In genomic region chr2:111812970-111813622, GRCh38 we compare ENCODE assay signal across 7 cellular contexts.
DNase-seq lines count a peak whose midpoint lies in the region; ATAC-seq, FAIRE-seq and TF ChIP-seq lines count a peak whose summit lies in the region.
"Not testable (repeated sequence)": the region's sequence is repeated elsewhere in the genome, so short reads cannot be mapped to it uniquely, and the experiment has no call there.

No MANE protein-coding gene starts in this region.

- not testable (repeated sequence) for H3K9me3 ChIP-seq in HCT116 (ENCODE audit: control insufficient read depth in 1 of 2, insufficient read depth in 1 of 2, low read depth in 1 of 2, low read length in 2 of 2); PC-9 (ENCODE audit: insufficient read depth, low read depth); GM12878 (replicated peaks; ENCODE audit: control insufficient read depth, insufficient read depth, low read length); left lung; parathyroid adenoma (ENCODE audit: control insufficient read depth, low read length)

- not testable (repeated sequence) for H3K9ac ChIP-seq in HCT116 (ENCODE audit: low read length); GM12878 (ENCODE audit: control insufficient read depth, insufficient read depth, low read length); parathyroid adenoma

- POLR2A ChIA-PET in HCT116 (lab: Charles Lee); PC-9 (lab: Charles Lee; ENCODE audit: unreplicated experiment); GM12878 (lab: Charles Lee): not testable (repeated sequence)

- CTCF ChIA-PET in HCT116 (lab: Charles Lee); PC-9 (lab: Charles Lee); GM12878 (lab: Yijun Ruan, JAX): not testable (repeated sequence)

- ATAC-seq in HCT116 (peak; percentile 90), GM12878 (peak; percentile 70), esophagus mucosa (peak; percentile 48), left lung (peak; percentile 81)

- RAD21 ChIA-PET in HCT116 (lab: Charles Lee; ENCODE audit: low non-redundant PET in 1 of 2, low total read pairs in 2 of 2, uncharacterized antibody in 2 of 2, unreplicated experiment in 2 of 2), result interaction anchor here in 1 of 2 experiments (0.6 kb wide), 1 partner anchor 620 kb away, joined by 3 read pairs; the partner anchor contains the start of gene RGPD8
- RAD21 ChIA-PET in GM12878 (lab: Charles Lee; ENCODE audit: unreplicated experiment), result not testable (repeated sequence)

- WGBS in GM12878 (ENCODE audit: insufficient coverage, insufficient replicate concordance, low lambda C conversion rate, missing lambda C conversion rate), result 87% methylated on average over 4 of the region's 7 CpGs

- TF ChIP-seq CTCF in C4-2B (conservative IDR thresholded peaks at IDR 0.05) (peak; percentile 37), HCT116 (IDR thresholded peaks at IDR 0.05 in 2 of 3, conservative IDR thresholded peaks at IDR 0.05 in 1 of 3; ENCODE audit: borderline replicate concordance in 1 of 3, insufficient read depth in 1 of 3, low read depth in 2 of 3, low read length in 2 of 3) (0 out of 6 replicates have a peak, but pooled peaks of 1 of the 3 experiments have one; percentile 3), PC-9 (conservative IDR thresholded peaks at IDR 0.05) (peak; percentile 34; the same call in 1 of the 2 replicates), parathyroid adenoma (IDR thresholded peaks at IDR 0.05) (peak; percentile 34)
- TF ChIP-seq CTCF in GM12878 (IDR thresholded peaks at IDR 0.05 in 2 of 3, conservative IDR thresholded peaks at IDR 0.05 in 1 of 3; ENCODE audit: control insufficient read depth in 2 of 3, extremely low read depth in 1 of 3, insufficient read depth in 1 of 3, low read depth in 3 of 3, low read length in 3 of 3); left lung (IDR thresholded peaks at IDR 0.05): not testable (repeated sequence)

- H3K9me2 ChIP-seq in HCT116 (ENCODE audit: insufficient read depth); PC-9 (ENCODE audit: insufficient read depth): not testable (repeated sequence)

- not testable (repeated sequence) for H3K4me1 ChIP-seq in HCT116 (ENCODE audit: control insufficient read depth in 1 of 2, insufficient read depth in 2 of 2, low read length in 2 of 2); PC-9 (replicated peaks; ENCODE audit: insufficient read depth); GM12878 (ENCODE audit: control insufficient read depth, insufficient read depth, low read length); left lung; parathyroid adenoma

- H3K4me3 ChIP-seq in HCT116 (replicated peaks in 1 of 2; ENCODE audit: low read depth in 1 of 2, low read length in 2 of 2); PC-9; GM12878; left lung; parathyroid adenoma (ENCODE audit: low read depth, low read length): not testable (repeated sequence)

- not testable (repeated sequence) for TF ChIP-seq EP300 in GM12878 (IDR thresholded peaks at IDR 0.05; ENCODE audit: borderline replicate concordance in 1 of 2, control insufficient read depth in 1 of 2, low read depth in 2 of 2, low read length in 2 of 2)

- not testable (repeated sequence) for TF ChIP-seq POLR2A in HCT116 (IDR thresholded peaks at IDR 0.05; ENCODE audit: borderline replicate concordance, extremely low read depth, insufficient read depth, insufficient read length); GM12878 (IDR thresholded peaks at IDR 0.05; ENCODE audit: low read depth, low read length)

- H3K27ac ChIP-seq in C4-2B; HCT116 (ENCODE audit: low read depth, low read length); PC-9; GM12878 (ENCODE audit: control insufficient read depth, insufficient read depth); left lung; parathyroid adenoma: not testable (repeated sequence)

- SMC1A ChIA-PET in GM12878 (lab: Charles Lee; ENCODE audit: uncharacterized antibody, unreplicated experiment), result not testable (repeated sequence)

- not testable (repeated sequence) for H3F3A ChIP-seq in PC-9 (ENCODE audit: insufficient read depth, low read depth)

- not testable (repeated sequence) for BruUV-seq in HCT116 (replicated peaks; lab: Mats Ljungman, UMichigan); PC-9 (replicated peaks; lab: Mats Ljungman, UMichigan); GM12878 (replicated peaks; lab: Mats Ljungman, UMichigan)

- not testable (repeated sequence) for H4K20me1 ChIP-seq in HCT116 (ENCODE audit: insufficient read depth); PC-9 (ENCODE audit: insufficient read depth); GM12878 (ENCODE audit: control insufficient read depth, insufficient read depth)

- TF ChIP-seq RAD21 in HCT116 (IDR thresholded peaks at IDR 0.05; ENCODE audit: low read depth); GM12878 (IDR thresholded peaks at IDR 0.05; ENCODE audit: insufficient read depth, low read depth, low read length): not testable (repeated sequence)

- not testable (repeated sequence) for DNase-seq in HCT116 (ENCODE audit: low read depth, low spot score); GM12878 (ENCODE audit: low read depth, low spot score); left lung
- DNase-seq in PC-9, result peak in 1 of 2 experiments; percentile 6

- not testable (repeated sequence) for H3K79me2 ChIP-seq in HCT116 (ENCODE audit: insufficient read depth, low read length); PC-9 (ENCODE audit: low read depth); GM12878 (ENCODE audit: control insufficient read depth, insufficient read depth, low read length); parathyroid adenoma

- in situ Hi-C loops in GM12878 (cut with MboI), result not testable (repeated sequence)

- FAIRE-seq in GM12878 (lab: Jason Lieb, UNC), result not testable (repeated sequence)

- not testable (repeated sequence) for H3K27me3 ChIP-seq in HCT116 (ENCODE audit: insufficient read depth, low read length); PC-9 (ENCODE audit: insufficient read depth, low read depth); GM12878 (replicated peaks in 1 of 2; ENCODE audit: control insufficient read depth in 2 of 2, insufficient read depth in 2 of 2, low read length in 1 of 2); left lung; parathyroid adenoma (ENCODE audit: control insufficient read depth, insufficient read depth, low read length)

- not testable (repeated sequence) for H3K4me2 ChIP-seq in HCT116 (ENCODE audit: low read length); PC-9; GM12878 (ENCODE audit: control insufficient read depth, insufficient read depth); parathyroid adenoma (ENCODE audit: low read length)

- intact Hi-C loops in HCT116 (cut with micrococcal nuclease); PC-9 (cut with micrococcal nuclease; ENCODE audit: unreplicated experiment); GM12878 (cut with micrococcal nuclease; ENCODE audit: unreplicated experiment); left lung (cut with DNase I): not testable (repeated sequence)

- not testable (repeated sequence) for H3K36me3 ChIP-seq in HCT116 (ENCODE audit: control insufficient read depth in 1 of 2, insufficient read depth in 2 of 2, low read length in 2 of 2); PC-9 (ENCODE audit: low read depth); GM12878 (ENCODE audit: control insufficient read depth in 2 of 2, insufficient read depth in 2 of 2, low read length in 1 of 2); left lung; parathyroid adenoma (ENCODE audit: control insufficient read depth, insufficient read depth, low read length)

- not testable (repeated sequence) for H2AFZ ChIP-seq in HCT116 (ENCODE audit: low read depth, low read length, poor library complexity, severe bottlenecking); PC-9; GM12878 (ENCODE audit: control insufficient read depth, low read depth, low read length); parathyroid adenoma
